In the genomic region with DNA sequence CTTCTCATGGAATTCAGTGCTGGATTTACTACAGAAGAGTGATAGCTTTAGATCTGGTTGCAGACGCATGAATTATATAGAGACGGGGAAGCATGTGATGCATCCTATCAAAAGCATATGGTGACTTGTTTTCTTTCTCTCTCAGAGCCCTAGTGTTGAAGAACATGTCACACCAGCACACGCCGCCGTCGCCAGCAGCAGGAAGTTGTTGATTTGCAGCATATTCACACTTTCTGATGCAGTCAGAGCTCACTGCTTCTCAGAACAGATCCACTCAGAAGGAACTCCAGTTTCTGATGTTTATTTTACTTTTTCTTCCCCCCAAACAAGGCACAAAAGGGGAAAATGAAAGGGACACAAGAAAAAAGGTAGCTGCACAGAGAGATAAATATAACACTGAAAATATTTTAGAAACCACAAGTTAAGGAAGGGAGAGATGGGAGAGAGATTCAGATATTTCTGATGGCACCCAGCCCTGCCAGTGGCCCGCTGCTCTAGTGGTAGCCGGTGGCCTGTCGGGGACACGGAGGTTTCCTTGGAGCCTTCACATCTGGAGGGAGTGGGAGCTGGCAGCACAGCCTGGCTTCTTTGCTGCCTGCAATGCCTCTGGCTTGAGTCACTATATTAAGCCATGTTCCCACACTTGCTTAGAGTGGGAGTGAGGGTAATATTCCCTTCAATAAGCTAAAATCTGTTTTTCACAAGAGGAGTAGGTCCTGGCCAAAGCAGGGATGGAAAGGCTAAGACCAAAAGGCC, we compare ENCODE assay signal across 9 cellular contexts.
A peak's percentile ranks its signal among the peaks of the same experiment; 100 is the strongest.
DNase-seq lines count a peak whose midpoint lies in the region; ATAC-seq and TF ChIP-seq lines count a peak whose summit lies in the region.
"Had no signal": no experiment of that assay in that cellular context is flagged by ENCODE, and none has a peak within 500 bp of the region (broad histone marks: within the 10 kb centered on the region; RNA-seq: fewer than 3 reads in every experiment).

No MANE protein-coding gene starts in this region.

- H3K27ac ChIP-seq in BLaER1 treated with 17β-estradiol and CSF1 and Interleukin-3, amounts not matched to agents 10 nM and 100 nM, result peak overlapping the region in 1 of 11 experiments; percentile 40; a peak in 1 of 22 replicates

- no peaks in the 10 kb centered on the region for H3K27me3 ChIP-seq in BLaER1 treated with 17β-estradiol and CSF1 and Interleukin-3, amounts not matched to agents 10 nM and 100 nM

- peaks cover 0 to 100% (median 0%) of the 10 kb centered on the region in 11 experiments; a peak in 9 of 22 replicates for H3K36me3 ChIP-seq in BLaER1 treated with 17β-estradiol and CSF1 and Interleukin-3, amounts not matched to agents 10 nM and 100 nM

- no peak overlapping the region for H3K4me3 ChIP-seq in BLaER1 treated with 17β-estradiol and CSF1 and Interleukin-3, amounts not matched to agents 10 nM and 100 nM

- H3K27me3 Mint-ChIP-seq in effector memory CD8-positive, alpha-beta T cell, result no peaks in the 10 kb centered on the region
- no peaks in the 10 kb centered on the region for H3K27me3 Mint-ChIP-seq in nephron progenitor cell (ENCODE audit: low read depth, poor library complexity)

- peaks cover 14 to 15% of the 10 kb centered on the region in 2 donors for H3K4me1 Mint-ChIP-seq in effector memory CD8-positive, alpha-beta T cell (ENCODE audit: low read depth in 2 of 2)
- H3K4me1 Mint-ChIP-seq in nephron progenitor cell, result peaks cover 34% of the 10 kb centered on the region

- peaks cover 0 to 100% (median 0%) of the 10 kb centered on the region in 11 experiments; a peak in 4 of 22 replicates for H4K20me1 ChIP-seq in BLaER1 treated with 17β-estradiol and CSF1 and Interleukin-3, amounts not matched to agents 10 nM and 100 nM

- no peaks in the 10 kb centered on the region for H3K36me3 Mint-ChIP-seq in effector memory CD8-positive, alpha-beta T cell (ENCODE audit: insufficient read depth)
- peaks cover 88% of the 10 kb centered on the region for H3K36me3 Mint-ChIP-seq in nephron progenitor cell (ENCODE audit: low read depth)
- H3K36me3 Mint-ChIP-seq: IgD-negative memory B cell had no signal

- ATAC-seq in effector memory CD8-positive, alpha-beta T cell (replicated peaks), result peak; percentile 74
- ATAC-seq in GM18907 (IDR thresholded peaks at IDR 0.05; ENCODE audit: unreplicated experiment) (no peak), HG03521 (IDR thresholded peaks at IDR 0.05; ENCODE audit: unreplicated experiment) (no peak)

- peak overlapping the region; percentile 13 to 57 for H3K4me3 Mint-ChIP-seq in effector memory CD8-positive, alpha-beta T cell
- no peak overlapping the region for H3K4me3 Mint-ChIP-seq in nephron progenitor cell

- H3K9me3 ChIP-seq in BLaER1 treated with 17β-estradiol and CSF1 and Interleukin-3, amounts not matched to agents 10 nM and 100 nM (replicated peaks in 1 of 11), result peaks cover 0 to 13% (median 0%) of the 10 kb centered on the region in 11 experiments; a peak in 4 of 22 replicates

- peak overlapping the region in 1 of 11 experiments; percentile 4; a peak in 1 of 22 replicates for H3K9ac ChIP-seq in BLaER1 treated with 17β-estradiol and CSF1 and Interleukin-3, amounts not matched to agents 10 nM and 100 nM

- DNase-seq in RPMI8226 (peak; percentile 9), nephron progenitor cell (no peak), NCI-H524 treated with DMSO at 0.1 percent for 48 hours (lab: John Stamatoyannopoulos, UW) (no peak), islet precursor cell (no peak)
- peak in 1 of 3 experiments; percentile 5 for DNase-seq in effector memory CD8-positive, alpha-beta T cell

- no peaks in the 10 kb centered on the region for H3K9me3 Mint-ChIP-seq in effector memory CD8-positive, alpha-beta T cell
- H3K9me3 Mint-ChIP-seq in nephron progenitor cell, result no peaks in the 10 kb centered on the region

- peak overlapping the region; percentile 84 to 92 for H3K27ac Mint-ChIP-seq in effector memory CD8-positive, alpha-beta T cell
- H3K27ac Mint-ChIP-seq in nephron progenitor cell, result peak overlapping the region; percentile 95

- TF ChIP-seq CTCF in nephron progenitor cell (IDR thresholded peaks at IDR 0.05), result no peak

- peak overlapping the region in 8 of 11 experiments; percentile 38 to 61 (median 48); a peak in 16 of 22 replicates for H3K4me2 ChIP-seq in BLaER1 treated with 17β-estradiol and CSF1 and Interleukin-3, amounts not matched to agents 10 nM and 100 nM

- peaks cover 0 to 37% (median 20%) of the 10 kb centered on the region in 10 experiments; a peak in 15 of 20 replicates for H3K4me1 ChIP-seq in BLaER1 treated with 17β-estradiol and CSF1 and Interleukin-3, amounts not matched to agents 10 nM and 100 nM
